9 cellular contexts compared by ENCODE assay signal in genomic region chr2:141554810-141555209, GRCh38.
DNase-seq lines count a peak whose midpoint lies in the region; ATAC-seq and TF ChIP-seq lines count a peak whose summit lies in the region.
"Had no signal": no experiment of that assay in that cellular context is flagged by ENCODE, and none has a peak within 500 bp of the region (broad histone marks: within the 10 kb centered on the region; RNA-seq: fewer than 3 reads in every experiment).

No MANE protein-coding gene starts in this region.

- peaks cover 11% of the 10 kb centered on the region for H3K4me1 ChIP-seq in RWPE2 (ENCODE audit: insufficient read depth, poor library complexity, severe bottlenecking)

- H3K27ac Mint-ChIP-seq in glutamatergic neuron (ENCODE audit: unreplicated experiment): peak overlapping the region; percentile 76
- H3K27ac Mint-ChIP-seq in type B pancreatic cell: peak overlapping the region; percentile 21

- no peaks in the 10 kb centered on the region for H3K27me3 Mint-ChIP-seq in glutamatergic neuron (ENCODE audit: unreplicated experiment)
- peaks cover 3% of the 10 kb centered on the region for H3K27me3 Mint-ChIP-seq in type B pancreatic cell

- H3K27ac ChIP-seq in RWPE2 (ENCODE audit: poor library complexity, severe bottlenecking): no peak overlapping the region
- H3K27ac ChIP-seq: SK-N-MC had no signal

- H3K36me3 ChIP-seq in RWPE2 (ENCODE audit: low read depth): no peaks in the 10 kb centered on the region; the same call in 1 of the 2 replicates

- no peak overlapping the region for H3K4me3 ChIP-seq in RWPE2 (ENCODE audit: severe bottlenecking)
- H3K4me3 ChIP-seq: SK-N-MC had no signal

- H3K9me3 ChIP-seq in RWPE2 (ENCODE audit: severe bottlenecking): no peaks in the 10 kb centered on the region

- no peaks in the 10 kb centered on the region for H3K27me3 ChIP-seq in RWPE2 (ENCODE audit: insufficient read depth, poor library complexity, severe bottlenecking)

- H3K4me3 Mint-ChIP-seq in glutamatergic neuron (ENCODE audit: unreplicated experiment) (peak overlapping the region; percentile 56), type B pancreatic cell (no peak overlapping the region)

- peaks cover 2% of the 10 kb centered on the region for H3K9me3 Mint-ChIP-seq in glutamatergic neuron (ENCODE audit: unreplicated experiment)
- no peaks in the 10 kb centered on the region for H3K9me3 Mint-ChIP-seq in type B pancreatic cell

- ATAC-seq in GM21367 (IDR thresholded peaks at IDR 0.05; ENCODE audit: unreplicated experiment) (peak; percentile 81), HG03571 (IDR thresholded peaks at IDR 0.05; ENCODE audit: unreplicated experiment) (peak; percentile 70), RWPE2 (ENCODE audit: low read depth) (0 out of 3 replicates have a peak, but pooled peaks have one; percentile 42)

- peak; percentile 66 for TF ChIP-seq CTCF in RWPE2 (IDR thresholded peaks at IDR 0.05; ENCODE audit: poor library complexity, severe bottlenecking)
- no peak for TF ChIP-seq CTCF in glutamatergic neuron (IDR thresholded peaks at IDR 0.05; ENCODE audit: partially characterized antibody, unreplicated experiment)
- peak; percentile 67 for TF ChIP-seq CTCF in type B pancreatic cell (conservative IDR thresholded peaks at IDR 0.05)

- H3K4me1 Mint-ChIP-seq in glutamatergic neuron (ENCODE audit: low read depth, unreplicated experiment) (peaks cover 32% of the 10 kb centered on the region), type B pancreatic cell (ENCODE audit: unreplicated experiment) (peaks cover 10% of the 10 kb centered on the region)

- H3K36me3 Mint-ChIP-seq in glutamatergic neuron (ENCODE audit: unreplicated experiment) (no peaks in the 10 kb centered on the region), type B pancreatic cell (no peaks in the 10 kb centered on the region)

- DNase-seq in DMS153 (lab: John Stamatoyannopoulos, UW): peak; percentile 13
- no peak for DNase-seq in RWPE2 (ENCODE audit: low spot score)
- no peak for DNase-seq in glutamatergic neuron
- no peak for DNase-seq in type B pancreatic cell (ENCODE audit: extremely low spot score, unreplicated experiment)
- DNase-seq in UCSD-AML1 (lab: John Stamatoyannopoulos, UW; ENCODE audit: unreplicated experiment): no peak
- DNase-seq in NCI-H1048 (lab: John Stamatoyannopoulos, UW): no peak
